In the genomic region with DNA sequence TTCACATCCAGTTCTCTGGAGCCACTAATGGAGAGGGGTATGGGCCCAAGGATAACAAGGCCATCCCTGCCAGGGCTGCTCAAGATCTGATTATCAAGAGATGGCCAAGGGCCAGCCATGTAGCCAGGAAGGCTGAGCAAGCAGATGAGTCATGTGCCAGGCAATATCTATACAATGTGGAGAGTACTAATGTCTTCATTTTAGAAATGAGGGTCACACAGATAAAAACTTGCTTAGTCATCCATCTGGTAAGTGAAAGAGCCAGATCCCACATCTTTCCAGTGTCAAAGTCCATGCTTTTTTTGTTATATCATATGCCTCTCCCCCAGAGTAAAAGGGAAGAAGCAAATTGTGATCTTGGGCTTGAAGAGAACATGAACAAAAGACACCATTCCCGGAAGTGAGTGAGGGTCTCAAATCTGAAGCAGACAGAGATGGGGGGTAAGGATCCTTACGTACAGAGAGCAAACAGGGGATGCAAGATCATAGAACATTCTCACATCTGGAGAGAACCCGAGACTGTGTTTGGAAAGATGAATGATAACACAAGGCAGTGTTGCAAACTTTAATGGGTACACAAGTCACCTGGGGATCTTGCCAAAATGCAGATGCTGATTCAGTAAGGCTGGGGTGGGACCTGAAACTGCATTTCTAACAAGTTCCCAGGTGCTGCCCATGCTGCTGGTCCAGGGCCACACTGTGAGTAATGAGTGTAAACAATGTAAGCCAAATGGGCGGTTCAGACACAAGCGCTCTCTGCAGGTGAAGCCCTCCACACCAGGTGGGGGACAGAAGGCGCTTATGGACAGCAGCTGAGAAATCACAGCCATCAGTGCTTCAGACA, we compare ENCODE assay signal across 11 cellular contexts. TPM values are rescaled to one million over a fixed set of nuclear protein-coding genes. Genes with fewer than 3 reads are reported as not detected.
DNase-seq lines count a peak whose midpoint lies in the region; ATAC-seq and TF ChIP-seq lines count a peak whose summit lies in the region.
"Had no signal": no experiment of that assay in that cellular context is flagged by ENCODE, and none has a peak within 500 bp of the region (broad histone marks: within the 10 kb centered on the region; RNA-seq: fewer than 3 reads in every experiment).

No MANE protein-coding gene starts in this region.

- no peaks in the 10 kb centered on the region for H3K9me3 Mint-ChIP-seq in immature natural killer cell

- DNase-seq in ACHN = peak; percentile 57
- DNase-seq in LoVo (ENCODE audit: low spot score) = peak; percentile 89
- peak; percentile 78 to 90 (median 84) for DNase-seq in adrenal gland
- peak in 1 of 2 donors; percentile 49 for DNase-seq in left lung
- no peak for DNase-seq in activated gamma-delta T cell (lab: John Stamatoyannopoulos, UW)
- DNase-seq in GM10248 (ENCODE audit: extremely low spot score) = no peak
- no peak for DNase-seq in immature natural killer cell
- DNase-seq: activated CD4-positive, alpha-beta T cell treated with anti-CD3 and anti-CD28 coated beads, Interleukin-2, amount 50 U/mL, for 4 hours; NCI-H1092 had no signal

- peaks cover 4 to 5% of the 10 kb centered on the region in 2 donors for H3K4me1 ChIP-seq in adrenal gland (replicated peaks in 1 of 2)
- no peaks in the 10 kb centered on the region for H3K4me1 ChIP-seq in left lung

- 74 to 89% (median 84%) methylated on average over 4 to 6 of the region's 6 CpGs for WGBS in adrenal gland, 4 donors

- ATAC-seq in left lung = peak; percentile 75
- no peak for ATAC-seq in GM19395 (IDR thresholded peaks at IDR 0.05; ENCODE audit: unreplicated experiment)
- ATAC-seq: sciatic nerve had no signal

- peaks cover 2 to 9% (median 7%) of the 10 kb centered on the region in 3 donors for H3K27me3 Mint-ChIP-seq in immature natural killer cell (ENCODE audit: low read depth in 3 of 3)

- in situ Hi-C loops in ACHN (cut with HindIII; ENCODE audit: low pct_ligation_motif_present, low pct_unique_long_range_greater_than_20kb, low sequenced_read_pairs) = no loop called here

- no peak overlapping the region for H3K27ac Mint-ChIP-seq in immature natural killer cell

- H3K4me3 Mint-ChIP-seq in immature natural killer cell = no peak overlapping the region

- no peaks in the 10 kb centered on the region for H3K36me3 ChIP-seq in adrenal gland (replicated peaks in 1 of 2)
- H3K36me3 ChIP-seq in left lung = no peaks in the 10 kb centered on the region

- CTCF ChIA-PET in GM10248 (lab: Yijun Ruan, JAX) = no interaction called here

- no peak for TF ChIP-seq POLR2A in adrenal gland (IDR thresholded peaks at IDR 0.05)

- no peaks in the 10 kb centered on the region for H3K4me1 Mint-ChIP-seq in immature natural killer cell

- no peak overlapping the region for H3K4me3 ChIP-seq in adrenal gland
- no peak overlapping the region for H3K4me3 ChIP-seq in left lung

- no peaks in the 10 kb centered on the region for H3K9me3 ChIP-seq in adrenal gland (replicated peaks in 1 of 3)
- no peaks in the 10 kb centered on the region for H3K9me3 ChIP-seq in left lung

- POLR2A ChIA-PET in GM10248 (lab: Yijun Ruan, JAX) = no interaction called here

- no peaks in the 10 kb centered on the region for H3K27me3 ChIP-seq in adrenal gland
- no peaks in the 10 kb centered on the region for H3K27me3 ChIP-seq in left lung

- H3K27ac ChIP-seq in adrenal gland (peak overlapping the region in 4 of 5 donors; percentile 5 to 58 (median 30)), left lung (peak overlapping the region in 1 of 2 donors; percentile 17)

- intact Hi-C loops in adrenal gland (cut with DNase I) = no loop called here
- intact Hi-C loops in left lung (cut with DNase I) = no loop called here

- H3K36me3 Mint-ChIP-seq in immature natural killer cell = no peaks in the 10 kb centered on the region

- no peak for TF ChIP-seq CTCF in adrenal gland (IDR thresholded peaks at IDR 0.05)
- no peak for TF ChIP-seq CTCF in left lung (IDR thresholded peaks at IDR 0.05)
- TF ChIP-seq CTCF in GM10248 (IDR thresholded peaks at IDR 0.05; ENCODE audit: control extremely low read depth, extremely low read depth, low read depth, missing control alignments) = no peak

RNA-seq across cellular contexts. Expression of gene GSTA3, which starts 20.0 kb away (rescaled TPM):
- total RNA-seq in adrenal gland (100 to 1,000 TPM in 1 of 8 donors, 10 to 100 TPM in 7; 12.7 to 179 (median 36.4) TPM), left lung (under 1 TPM in 1 of 2 donors, not detected in 1; 0.50 TPM)
- polyA plus RNA-seq in adrenal gland (100 to 1,000 TPM in 1 of 3 donors, 10 to 100 TPM in 1, 1 to 10 TPM in 1; 8.1 to 431 (median 76.4) TPM), immature natural killer cell (not detected)
- total RNA-seq: sciatic nerve had no signal

Comparison
In these comparisons a context has a peak if more than half of its experiments do, and no peak if none do; other contexts are left out.
1. DNase-seq: peak in ACHN (single experiment), LoVo (single experiment) and adrenal gland (7 of 7); none in activated gamma-delta T cell (single experiment), GM10248 (single experiment) and immature natural killer cell (0 of 3).
2. RNA of gene GSTA3, which starts 20.0 kb away (total RNA-seq): 12.7 to 179 TPM in adrenal gland; 0.50 TPM in left lung; every median in the first group is over 4 times any median in the second.